1 cellular context compared by ENCODE assay signal in genomic region chr15:101242160-101242998, GRCh38.
TF ChIP-seq lines count a peak whose summit lies in the region.

No MANE protein-coding gene starts in this region.

TF ChIP-seq in IMR-90, 13 proteins besides CTCF, POLR2A, EP300 and RAD21:
- TF ChIP-seq NFE2L2 (IDR thresholded peaks at IDR 0.05; ENCODE audit: low read depth, low read length) (no peak), MAZ (IDR thresholded peaks at IDR 0.05; ENCODE audit: borderline replicate concordance, low read depth, low read length) (no peak), MAFK (IDR thresholded peaks at IDR 0.05; ENCODE audit: low read depth, low read length) (no peak), SMC3 (IDR thresholded peaks at IDR 0.05; ENCODE audit: low read depth, low read length) (no peak), CHD1 (IDR thresholded peaks at IDR 0.05; ENCODE audit: low read depth, low read length) (no peak), RCOR1 (IDR thresholded peaks at IDR 0.05; ENCODE audit: insufficient replicate concordance, low read length) (no peak), RFX5 (IDR thresholded peaks at IDR 0.05; ENCODE audit: low read depth, low read length) (no peak), MXI1 (IDR thresholded peaks at IDR 0.05; ENCODE audit: borderline replicate concordance, low read depth, low read length) (no peak), CEBPB (IDR thresholded peaks at IDR 0.05; ENCODE audit: low read depth, low read length) (no peak)
- TF ChIP-seq, protein P1, sequence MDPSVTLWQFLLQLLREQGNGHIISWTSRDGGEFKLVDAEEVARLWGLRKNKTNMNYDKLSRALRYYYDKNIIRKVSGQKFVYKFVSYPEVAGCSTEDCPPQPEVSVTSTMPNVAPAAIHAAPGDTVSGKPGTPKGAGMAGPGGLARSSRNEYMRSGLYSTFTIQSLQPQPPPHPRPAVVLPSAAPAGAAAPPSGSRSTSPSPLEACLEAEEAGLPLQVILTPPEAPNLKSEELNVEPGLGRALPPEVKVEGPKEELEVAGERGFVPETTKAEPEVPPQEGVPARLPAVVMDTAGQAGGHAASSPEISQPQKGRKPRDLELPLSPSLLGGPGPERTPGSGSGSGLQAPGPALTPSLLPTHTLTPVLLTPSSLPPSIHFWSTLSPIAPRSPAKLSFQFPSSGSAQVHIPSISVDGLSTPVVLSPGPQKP (IDR thresholded peaks at IDR 0.05; ENCODE audit: borderline replicate concordance, low read depth, low read length): no peak
- TF ChIP-seq, protein P2, sequence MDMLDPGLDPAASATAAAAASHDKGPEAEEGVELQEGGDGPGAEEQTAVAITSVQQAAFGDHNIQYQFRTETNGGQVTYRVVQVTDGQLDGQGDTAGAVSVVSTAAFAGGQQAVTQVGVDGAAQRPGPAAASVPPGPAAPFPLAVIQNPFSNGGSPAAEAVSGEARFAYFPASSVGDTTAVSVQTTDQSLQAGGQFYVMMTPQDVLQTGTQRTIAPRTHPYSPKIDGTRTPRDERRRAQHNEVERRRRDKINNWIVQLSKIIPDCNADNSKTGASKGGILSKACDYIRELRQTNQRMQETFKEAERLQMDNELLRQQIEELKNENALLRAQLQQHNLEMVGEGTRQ (IDR thresholded peaks at IDR 0.05; ENCODE audit: low read depth, low read length): no peak
